17 cellular contexts compared by ENCODE assay signal in genomic region chr10:122543676-122544075, GRCh38. TPM values are rescaled to one million over a fixed set of nuclear protein-coding genes. Genes with fewer than 3 reads are reported as not detected.
"Had no signal": no experiment of that assay in that cellular context is flagged by ENCODE, and none has a peak within 500 bp of the region (broad histone marks: within the 10 kb centered on the region; RNA-seq: fewer than 3 reads in every experiment).

No MANE protein-coding gene starts in this region.

- H3K4me3 ChIP-seq: gastroesophageal sphincter, tibial artery had no signal

- DNase-seq: activated CD4-positive, CD25-positive, alpha-beta regulatory T cell treated with anti-CD3 and anti-CD28 coated beads, Interleukin-2, amount 50 U/mL, for 72 hours; activated naive CD4-positive, alpha-beta T cell treated with anti-CD3 and anti-CD28 coated beads, Interleukin-2, amount 50 U/mL, for 16 hours; central memory CD4-positive, alpha-beta T cell; naive thymus-derived CD8-positive, alpha-beta T cell; retina; stimulated activated CD4-positive, alpha-beta T cell treated with anti-CD3 and anti-CD28 coated beads, Interleukin-2, amount 100 ng/mL, for 48 hours; stimulated activated naive B cell treated with anti-CD40 and anti-IgM and Interleukin-4, amounts not matched to agents 10 μg/mL and 1 μg/mL and 100 μg/mL, for 72 hours; T-helper 1 cell; tibial artery had no signal

- ATAC-seq: activated T-helper 17 cell treated with anti-CD3 and anti-CD28 coated beads, Interleukin-2, amount 50 U/mL, for 72 hours; gastroesophageal sphincter; naive thymus-derived CD8-positive, alpha-beta T cell; SK-N-SH treated with all-trans-retinoic acid at 6 μM for 48 hours; stimulated activated naive B cell treated with anti-CD40 and anti-IgM and Interleukin-4, amounts not matched to agents 10 μg/mL and 1 μg/mL and 100 μg/mL, for 72 hours had no signal

- H3K4me1 Mint-ChIP-seq: stimulated activated naive B cell treated with anti-CD40 and anti-IgM and Interleukin-4, amounts not matched to agents 10 μg/mL and 1 μg/mL and 100 μg/mL, for 72 hours had no signal

- H3K9me3 ChIP-seq: gastroesophageal sphincter, tibial artery had no signal

- H3K36me3 Mint-ChIP-seq: naive thymus-derived CD8-positive, alpha-beta T cell; stimulated activated naive B cell treated with anti-CD40 and anti-IgM and Interleukin-4, amounts not matched to agents 10 μg/mL and 1 μg/mL and 100 μg/mL, for 72 hours had no signal

- H3K9me3 Mint-ChIP-seq: activated T-helper 17 cell treated with anti-CD3 and anti-CD28 coated beads, Interleukin-2, amount 50 U/mL, for 72 hours; dendritic cell treated with granulocyte-macrophage colony-stimulating factor and Interleukin-4, amounts not matched to agents 40 ng/mL and 50 ng/mL, for 4 days; naive thymus-derived CD8-positive, alpha-beta T cell; stimulated activated naive B cell treated with anti-CD40 and anti-IgM and Interleukin-4, amounts not matched to agents 10 μg/mL and 1 μg/mL and 100 μg/mL, for 72 hours had no signal

- H3K36me3 ChIP-seq: gastroesophageal sphincter, tibial artery had no signal

- H3K4me3 Mint-ChIP-seq: activated T-helper 17 cell treated with anti-CD3 and anti-CD28 coated beads, Interleukin-2, amount 50 U/mL, for 72 hours; dendritic cell treated with granulocyte-macrophage colony-stimulating factor and Interleukin-4, amounts not matched to agents 40 ng/mL and 50 ng/mL, for 4 days; stimulated activated naive B cell treated with anti-CD40 and anti-IgM and Interleukin-4, amounts not matched to agents 10 μg/mL and 1 μg/mL and 100 μg/mL, for 72 hours had no signal

- H3K27me3 Mint-ChIP-seq: activated T-helper 17 cell treated with anti-CD3 and anti-CD28 coated beads, Interleukin-2, amount 50 U/mL, for 72 hours; dendritic cell treated with granulocyte-macrophage colony-stimulating factor and Interleukin-4, amounts not matched to agents 40 ng/mL and 50 ng/mL, for 4 days had no signal

- H3K27ac Mint-ChIP-seq: activated T-helper 17 cell treated with anti-CD3 and anti-CD28 coated beads, Interleukin-2, amount 50 U/mL, for 72 hours; dendritic cell treated with granulocyte-macrophage colony-stimulating factor and Interleukin-4, amounts not matched to agents 40 ng/mL and 50 ng/mL, for 4 days; stimulated activated naive B cell treated with anti-CD40 and anti-IgM and Interleukin-4, amounts not matched to agents 10 μg/mL and 1 μg/mL and 100 μg/mL, for 72 hours had no signal

- H3K4me1 ChIP-seq: gastroesophageal sphincter, tibial artery had no signal

RNA-seq across cellular contexts. Expression of gene DMBT1, which starts 16.9 kb away (rescaled TPM):
- total RNA-seq: activated CD8-positive, alpha-beta memory T cell treated with anti-CD3 and anti-CD28 coated beads for 36 hours; activated T-helper 17 cell treated with anti-CD3 and anti-CD28 coated beads, Interleukin-2, amount 50 U/mL, for 72 hours; epithelial cell of proximal tubule; lung microvascular endothelial cell; naive thymus-derived CD8-positive, alpha-beta T cell; skeletal muscle tissue had no signal
